In genomic region chr15:61206767-61207166, GRCh38 we compare ENCODE assay signal across 28 cellular contexts.
"Had no signal": no experiment of that assay in that cellular context is flagged by ENCODE, and none has a peak within 500 bp of the region (broad histone marks: within the 10 kb centered on the region; RNA-seq: fewer than 3 reads in every experiment).

No MANE protein-coding gene starts in this region.

- H3K4me2 ChIP-seq: smooth muscle cell had no signal

- H3K27me3 ChIP-seq: neutrophil, pancreas, right lobe of liver, sigmoid colon, spleen, suprapubic skin, testis, tibial artery, transverse colon, upper lobe of right lung, uterus had no signal

- ATAC-seq: naive thymus-derived CD4-positive, alpha-beta T cell; natural killer cell; pancreas; right cardiac atrium; right lobe of liver; stimulated activated memory B cell treated with anti-CD40 and anti-IgM and Interleukin-4, amounts not matched to agents 10 μg/mL and 1 μg/mL and 100 μg/mL, for 72 hours; stimulated activated naive CD8-positive, alpha-beta T cell treated with anti-CD3 and anti-CD28 coated beads, Interleukin-15, amount 100 ng/mL, for 72 hours; stimulated activated naive CD8-positive, alpha-beta T cell treated with anti-CD3 and anti-CD28 coated beads, Interleukin-15, Interleukin-2, amounts not matched to agents 100 U/mL and 50 U/mL, for 24 hours; upper lobe of right lung had no signal

- H3K27ac ChIP-seq: neutrophil, pancreas, prostate gland, right lobe of liver, sigmoid colon, skin epidermis, spleen, suprapubic skin, testis, tibial artery, transverse colon, upper lobe of right lung had no signal

- H3K36me3 ChIP-seq: neutrophil, pancreas, prostate gland, right lobe of liver, sigmoid colon, spleen, suprapubic skin, tibial artery, transverse colon, upper lobe of right lung, uterus had no signal

- DNase-seq: naive thymus-derived CD4-positive, alpha-beta T cell; natural killer cell; nucleus accumbens; pancreas; right cardiac atrium; right lobe of liver; sigmoid colon; spleen; stimulated activated CD4-positive, alpha-beta T cell treated with anti-CD3 and anti-CD28 coated beads, Interleukin-12 subunit alpha, Interleukin-12 subunit beta, amount 100 ng/mL, for 4 hours; stimulated activated CD4-positive, alpha-beta T cell treated with anti-CD3 and anti-CD28 coated beads, Interleukin-1b, Interleukin-23, amount 100 ng/mL, for 48 hours; stimulated activated CD4-positive, alpha-beta T cell treated with anti-CD3 and anti-CD28 coated beads, Interleukin-4, amount 100 ng/mL, for 1 hour; stimulated activated CD4-positive, alpha-beta T cell treated with anti-CD3 and anti-CD28 coated beads, Interleukin-4, amount 100 ng/mL, for 4 hours; stimulated activated CD8-positive, alpha-beta memory T cell treated with anti-CD3 and anti-CD28 coated beads, Interleukin-4, amount 100 ng/mL, for 48 hours; stimulated activated naive CD4-positive, alpha-beta T cell; stimulated activated naive CD8-positive, alpha-beta T cell treated with anti-CD3 and anti-CD28 coated beads, Interleukin-15, amount 100 ng/mL, for 72 hours; stimulated activated naive CD8-positive, alpha-beta T cell treated with anti-CD3 and anti-CD28 coated beads, Interleukin-15, Interleukin-2, amounts not matched to agents 100 U/mL and 50 U/mL, for 24 hours; substantia nigra; testis; tibial artery; transverse colon; upper lobe of right lung; uterus had no signal

- H3K4me1 ChIP-seq: pancreas, prostate gland, right lobe of liver, spleen, transverse colon, upper lobe of right lung, uterus had no signal

- H3K4me3 ChIP-seq: pancreas, prostate gland, right lobe of liver, sigmoid colon, skin epidermis, smooth muscle cell, spleen, suprapubic skin, testis, tibial artery, transverse colon, upper lobe of right lung, uterus had no signal

- H3K9me3 ChIP-seq: neutrophil, pancreas, prostate gland, right lobe of liver, sigmoid colon, spleen, suprapubic skin, testis, tibial artery, transverse colon, upper lobe of right lung, uterus had no signal
